In genomic region chr4:10053635-10054453, GRCh38 we compare ENCODE assay signal across 15 cellular contexts. TPM values are rescaled to one million over a fixed set of nuclear protein-coding genes. Genes with fewer than 3 reads are reported as not detected.
DNase-seq lines count a peak whose midpoint lies in the region; ATAC-seq and TF ChIP-seq lines count a peak whose summit lies in the region.
"Had no signal": no experiment of that assay in that cellular context is flagged by ENCODE, and none has a peak within 500 bp of the region (broad histone marks: within the 10 kb centered on the region; RNA-seq: fewer than 3 reads in every experiment).

No MANE protein-coding gene starts in this region.

- peak; percentile 33 for DNase-seq in NCI-H345 (lab: John Stamatoyannopoulos, UW)
- DNase-seq in SJCRH30 = no peak
- DNase-seq in right cardiac atrium = no peak
- DNase-seq in suprapubic skin (ENCODE audit: low spot score in 2 of 2) = no peak
- DNase-seq in superior temporal gyrus (ENCODE audit: extremely low spot score) = no peak
- DNase-seq: ACHN, NCI-H1105, NCI-H1694, NCI-H510A treated with DMSO at 0.1 percent for 48 hours, NCI-H774, RPMI8226 had no signal

- H3K4me3 ChIP-seq in SJCRH30 (no peak overlapping the region), right cardiac atrium (ENCODE audit: low read length) (no peak overlapping the region), suprapubic skin (no peak overlapping the region)
- H3K4me3 ChIP-seq: K562 had no signal

- 77% methylated on average over 8 of the region's 8 CpGs for WGBS in right cardiac atrium
- 88% methylated on average over 8 of the region's 8 CpGs for WGBS in suprapubic skin

- TF ChIP-seq CTCF in suprapubic skin (IDR thresholded peaks at IDR 0.05) = no peak

- ATAC-seq in right cardiac atrium (peak in 1 of 2 donors; percentile 64), GM18498 (IDR thresholded peaks at IDR 0.05; ENCODE audit: unreplicated experiment) (no peak), GM21717 (IDR thresholded peaks at IDR 0.05; ENCODE audit: unreplicated experiment) (no peak)
- ATAC-seq: K562 had no signal

- intact Hi-C loops in right cardiac atrium (cut with DNase I) = no loop called here

- H3K36me3 ChIP-seq in SJCRH30 (no peaks in the 10 kb centered on the region), suprapubic skin (no peaks in the 10 kb centered on the region)

- no peak for TF ChIP-seq POLR2A in suprapubic skin (IDR thresholded peaks at IDR 0.05)

- no peaks in the 10 kb centered on the region for H3K9me3 ChIP-seq in SJCRH30 (replicated peaks)
- no peaks in the 10 kb centered on the region for H3K9me3 ChIP-seq in right cardiac atrium (ENCODE audit: control insufficient read depth, low read length)
- H3K9me3 ChIP-seq in suprapubic skin = peaks cover under 1% of the 10 kb centered on the region

- no peak for TF ChIP-seq EP300 in suprapubic skin (IDR thresholded peaks at IDR 0.05)

- H3K4me1 ChIP-seq in SJCRH30 (peaks cover 15% of the 10 kb centered on the region), right cardiac atrium (ENCODE audit: control insufficient read depth, insufficient read depth, low read length) (peaks cover 4% of the 10 kb centered on the region), suprapubic skin (peaks cover 5% of the 10 kb centered on the region)

- H3K27me3 ChIP-seq in SJCRH30 (no peaks in the 10 kb centered on the region), right cardiac atrium (ENCODE audit: control insufficient read depth, insufficient read depth) (no peaks in the 10 kb centered on the region), suprapubic skin (no peaks in the 10 kb centered on the region)

- H3K27ac ChIP-seq in SJCRH30 (peak overlapping the region; percentile 32; the same call in 1 of the 2 replicates), right cardiac atrium (ENCODE audit: low read length) (peak overlapping the region; percentile 82), suprapubic skin (peak overlapping the region; percentile 54)
- H3K27ac ChIP-seq: C4-2B had no signal

RNA-seq across cellular contexts. Expression of gene SLC2A9, which starts 32.5 kb away (rescaled TPM):
- total RNA-seq in SJCRH30 (2014; rRNA removed; shearing (Covaris generic)) = 0.08 TPM in 1 of 2 replicates, not detected in the other
- 10 to 100 TPM; 11.3 to 18.7 (median 13.7) TPM for total RNA-seq in right cardiac atrium
- 5.1 TPM for polyA plus RNA-seq in right cardiac atrium
- total RNA-seq in suprapubic skin = 1 to 10 TPM; 3.5 to 9.2 (median 8.1) TPM

Comparison
In these comparisons a context has a peak if more than half of its experiments do, and no peak if none do; other contexts are left out.
1. H3K27ac ChIP-seq: peak in every context shown above with its lines; median percentile 82 in right cardiac atrium; 54 in suprapubic skin; 32 in SJCRH30.